Comparison of ENCODE assay signal across 19 cellular contexts in the genomic region with DNA sequence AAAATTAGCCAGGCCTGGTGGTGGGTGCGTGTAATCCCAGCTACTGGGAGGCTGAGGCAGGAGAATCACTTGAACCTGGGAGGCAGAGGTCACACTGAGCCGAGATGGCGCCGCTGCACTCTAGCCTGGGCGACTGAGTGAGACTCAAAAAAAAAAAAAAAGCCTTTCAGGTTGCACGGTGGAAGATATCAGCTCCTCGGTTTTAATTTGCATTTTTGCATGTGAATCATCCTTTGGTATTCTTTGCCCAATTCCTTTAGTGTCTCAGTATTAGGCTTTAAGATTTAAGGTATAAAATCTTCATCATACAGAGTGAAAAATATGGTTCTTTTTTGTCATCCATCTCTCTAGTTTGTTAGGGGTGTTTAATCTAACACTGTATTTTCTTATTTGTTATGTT.
DNase-seq lines count a peak whose midpoint lies in the region; ATAC-seq and TF ChIP-seq lines count a peak whose summit lies in the region.
"Had no signal": no experiment of that assay in that cellular context is flagged by ENCODE, and none has a peak within 500 bp of the region (broad histone marks: within the 10 kb centered on the region; RNA-seq: fewer than 3 reads in every experiment).

No MANE protein-coding gene starts in this region.

- in situ Hi-C loops in ACHN (cut with HindIII; ENCODE audit: low pct_ligation_motif_present, low pct_unique_long_range_greater_than_20kb, low sequenced_read_pairs) = no loop called here

- H3K27ac Mint-ChIP-seq in HFFc6 (peak overlapping the region; percentile 38; the same call in 1 of the 2 replicates), WTC11 (no peak overlapping the region), neural progenitor cell (peak overlapping the region; percentile 21), nephron progenitor cell (no peak overlapping the region)
- H3K27ac Mint-ChIP-seq: CD4-positive, alpha-beta T cell had no signal

- H3K4me3 ChIP-seq in neural progenitor cell = no peak overlapping the region
- no peak overlapping the region for H3K4me3 ChIP-seq in lower leg skin (ENCODE audit: low read depth, poor library complexity, severe bottlenecking)

- H3K4me2 ChIP-seq in neural progenitor cell = no peak overlapping the region

- no peaks in the 10 kb centered on the region for H4K20me1 ChIP-seq in neural progenitor cell (ENCODE audit: low read depth)

- no peak for TF ChIP-seq POLR2A in lower leg skin (IDR thresholded peaks at IDR 0.05)

- intact Hi-C loops in lower leg skin (cut with DNase I; ENCODE audit: low total_unique reads) = no loop called here

- ATAC-seq in WTC11 (no peak), GM21360 (IDR thresholded peaks at IDR 0.05; ENCODE audit: unreplicated experiment) (no peak)
- ATAC-seq: HCT116, HepG2 had no signal

- H3K36me3 Mint-ChIP-seq in HFFc6 (ENCODE audit: low read depth) = no peaks in the 10 kb centered on the region
- H3K36me3 Mint-ChIP-seq in WTC11 = no peaks in the 10 kb centered on the region
- H3K36me3 Mint-ChIP-seq in neural progenitor cell = no peaks in the 10 kb centered on the region
- no peaks in the 10 kb centered on the region for H3K36me3 Mint-ChIP-seq in nephron progenitor cell (ENCODE audit: low read depth)

- no peaks in the 10 kb centered on the region for H3K36me3 ChIP-seq in neural progenitor cell

- WGBS in lower leg skin, 2 donors = 69 to 81% methylated on average over 7 of the region's 7 CpGs

- TF ChIP-seq CTCF in HFFc6 (IDR thresholded peaks at IDR 0.05) = no peak
- no peak for TF ChIP-seq CTCF in WTC11 (IDR thresholded peaks at IDR 0.05)
- TF ChIP-seq CTCF in neural progenitor cell (IDR thresholded peaks at IDR 0.05) = no peak
- no peak for TF ChIP-seq CTCF in lower leg skin (IDR thresholded peaks at IDR 0.05)
- TF ChIP-seq CTCF in nephron progenitor cell (IDR thresholded peaks at IDR 0.05) = no peak

- H3K4me1 ChIP-seq in neural progenitor cell = peaks cover 14% of the 10 kb centered on the region
- H3K4me1 ChIP-seq: Caco-2 had no signal

- DNase-seq in ELR (ENCODE audit: low read depth) = peak; percentile 41
- DNase-seq in HFFc6 = no peak
- DNase-seq in WTC11 (ENCODE audit: low spot score) = no peak
- no peak for DNase-seq in neural progenitor cell (ENCODE audit: low spot score)
- DNase-seq in lower leg skin (ENCODE audit: low spot score in 2 of 2) = no peak
- DNase-seq in ACHN = no peak
- no peak for DNase-seq in nephron progenitor cell
- DNase-seq: AML-193; Caco-2; CD4-positive, alpha-beta T cell; DMS153; DMS79; GOT3; H7; KG1 had no signal

- H3K4me1 Mint-ChIP-seq in HFFc6 (ENCODE audit: low read depth) = peaks cover 68% of the 10 kb centered on the region
- peaks cover 40% of the 10 kb centered on the region for H3K4me1 Mint-ChIP-seq in WTC11
- H3K4me1 Mint-ChIP-seq in neural progenitor cell = peaks cover 38% of the 10 kb centered on the region
- peaks cover 61% of the 10 kb centered on the region for H3K4me1 Mint-ChIP-seq in nephron progenitor cell

- no peaks in the 10 kb centered on the region; the same call in none of the 2 replicates for H3K27me3 Mint-ChIP-seq in HFFc6 (ENCODE audit: insufficient read depth)
- no peaks in the 10 kb centered on the region for H3K27me3 Mint-ChIP-seq in WTC11 (ENCODE audit: low read depth)
- H3K27me3 Mint-ChIP-seq in neural progenitor cell (ENCODE audit: insufficient read depth, low read depth) = no peaks in the 10 kb centered on the region
- peaks cover 4% of the 10 kb centered on the region for H3K27me3 Mint-ChIP-seq in nephron progenitor cell (ENCODE audit: low read depth, poor library complexity)

- H3K9me3 Mint-ChIP-seq in HFFc6 (no peaks in the 10 kb centered on the region; the same call in 1 of the 2 replicates), WTC11 (peaks cover 12% of the 10 kb centered on the region), neural progenitor cell (peaks cover 16% of the 10 kb centered on the region), nephron progenitor cell (no peaks in the 10 kb centered on the region)
- H3K9me3 Mint-ChIP-seq: CD4-positive, alpha-beta T cell had no signal

- peaks cover 11% of the 10 kb centered on the region for H3F3A ChIP-seq in neural progenitor cell (ENCODE audit: low read depth)

- no peaks in the 10 kb centered on the region for H3K79me2 ChIP-seq in neural progenitor cell (ENCODE audit: low read depth)

- H3K27ac ChIP-seq in neural progenitor cell = no peak overlapping the region
- H3K27ac ChIP-seq: C4-2B had no signal

- H2AFZ ChIP-seq in neural progenitor cell (replicated peaks) = no peak overlapping the region

- H3K4me3 Mint-ChIP-seq in HFFc6 (peak overlapping the region; percentile 13), WTC11 (no peak overlapping the region), neural progenitor cell (no peak overlapping the region), nephron progenitor cell (no peak overlapping the region)
- H3K4me3 Mint-ChIP-seq: CD4-positive, alpha-beta T cell had no signal

- no peak overlapping the region for H3K9ac ChIP-seq in neural progenitor cell

- no peaks in the 10 kb centered on the region for H3K27me3 ChIP-seq in neural progenitor cell

- CTCF ChIA-PET in WTC11 (lab: Charles Lee) = no interaction called here

- H3K9me3 ChIP-seq in neural progenitor cell (ENCODE audit: low read depth) = no peaks in the 10 kb centered on the region
- H3K9me3 ChIP-seq: Caco-2 had no signal

- POLR2A ChIA-PET in WTC11 (lab: Charles Lee) = interaction anchor here (0.6 to 0.7 kb wide), 2 partner anchors 55 to 179 kb away, joined by 3 to 4 read pairs; no protein-coding TSS in a partner anchor

TF ChIP-seq in WTC11, 78 proteins besides CTCF, POLR2A, EP300 and RAD21:
- TF ChIP-seq ZNF121 (CRISPR knock-in tag; IDR thresholded peaks at IDR 0.05) = 0 out of 2 replicates have a peak, but pooled peaks have one; percentile 48
- TF ChIP-seq, protein P1, sequence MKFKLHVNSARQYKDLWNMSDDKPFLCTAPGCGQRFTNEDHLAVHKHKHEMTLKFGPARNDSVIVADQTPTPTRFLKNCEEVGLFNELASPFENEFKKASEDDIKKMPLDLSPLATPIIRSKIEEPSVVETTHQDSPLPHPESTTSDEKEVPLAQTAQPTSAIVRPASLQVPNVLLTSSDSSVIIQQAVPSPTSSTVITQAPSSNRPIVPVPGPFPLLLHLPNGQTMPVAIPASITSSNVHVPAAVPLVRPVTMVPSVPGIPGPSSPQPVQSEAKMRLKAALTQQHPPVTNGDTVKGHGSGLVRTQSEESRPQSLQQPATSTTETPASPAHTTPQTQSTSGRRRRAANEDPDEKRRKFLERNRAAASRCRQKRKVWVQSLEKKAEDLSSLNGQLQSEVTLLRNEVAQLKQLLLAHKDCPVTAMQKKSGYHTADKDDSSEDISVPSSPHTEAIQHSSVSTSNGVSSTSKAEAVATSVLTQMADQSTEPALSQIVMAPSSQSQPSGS (CRISPR knock-in tag; IDR thresholded peaks at IDR 0.05; ENCODE audit: borderline replicate concordance, low read depth) = no peak

Comparison
In these comparisons a context has a peak if more than half of its experiments do, and no peak if none do; other contexts are left out.
1. H3K27ac Mint-ChIP-seq: peak in HFFc6 (single experiment) and neural progenitor cell (single experiment); none in WTC11 (single experiment) and nephron progenitor cell (single experiment).